In genomic region chr6:70667711-70668498, GRCh38 we compare ENCODE assay signal across 8 cellular contexts. TPM values are rescaled to one million over a fixed set of nuclear protein-coding genes. Genes with fewer than 3 reads are reported as not detected.
A peak's percentile ranks its signal among the peaks of the same experiment; 100 is the strongest.
DNase-seq lines count a peak whose midpoint lies in the region; ATAC-seq and TF ChIP-seq lines count a peak whose summit lies in the region.

Gene SMAP1 (plus strand): TSS chr6:70667883. CDS start chr6:70668024, 141 bp downstream.

- H3K27ac ChIP-seq in hepatocyte: peak within 1 kb of the TSS; percentile 97

- H2AFZ ChIP-seq in hepatocyte: peak within 1 kb of the TSS; percentile 94

- peaks cover 23% of the 10 kb centered on the region for H3K4me1 ChIP-seq in hepatocyte (ENCODE audit: insufficient read depth)

- ATAC-seq in GM18508 (IDR thresholded peaks at IDR 0.05; ENCODE audit: insufficient read depth, unreplicated experiment) (peak; percentile 49), HG02973 (IDR thresholded peaks at IDR 0.05; ENCODE audit: unreplicated experiment) (peak; percentile 85)

- H3K9me2 ChIP-seq in hepatocyte (replicated peaks; ENCODE audit: insufficient read depth): no peaks in the 10 kb centered on the region

- H3K36me3 ChIP-seq in hepatocyte (replicated peaks; ENCODE audit: insufficient read depth, low read depth): no peaks in the 10 kb centered on the region

- WGBS in hepatocyte (ENCODE audit: low lambda C conversion rate, missing lambda C conversion rate): under 1% methylated on average over 46 of the region's 90 CpGs

- H3K4me2 ChIP-seq in hepatocyte: peak within 1 kb of the TSS; percentile 87

- no peaks in the 10 kb centered on the region for H3K9me3 ChIP-seq in hepatocyte (ENCODE audit: low read depth)

- DNase-seq in NCI-H1930 (lab: John Stamatoyannopoulos, UW) (peak; percentile 79 to 92), T1000 (lab: John Stamatoyannopoulos, UW) (peak; percentile 90), astrocyte of the hippocampus (ENCODE audit: low read depth, low spot score) (peak; percentile 97), hepatocyte (ENCODE audit: low spot score) (peak; percentile 96), retina (peak; percentile 95), inferior parietal cortex (ENCODE audit: extremely low spot score) (no peak)

- H4K20me1 ChIP-seq in hepatocyte (ENCODE audit: insufficient read depth, poor library complexity, severe bottlenecking): peaks cover 31% of the 10 kb centered on the region

- H3K79me2 ChIP-seq in hepatocyte: peaks cover 43% of the 10 kb centered on the region

- H3K4me3 ChIP-seq in hepatocyte: peak within 1 kb of the TSS; percentile 93

- TF ChIP-seq CTCF in hepatocyte (IDR thresholded peaks at IDR 0.05; ENCODE audit: poor library complexity): no peak

- no peaks in the 10 kb centered on the region for H3K27me3 ChIP-seq in hepatocyte

RNA-seq across cellular contexts. Expression of gene SMAP1, which starts in this region (rescaled TPM):
- total RNA-seq in hepatocyte: 42.4 and 43.1 TPM in 2 replicates
- 28.2 TPM in 2 replicates for polyA plus RNA-seq in hepatocyte
